ENCODE assay signal across 1 cellular context in the genomic region with DNA sequence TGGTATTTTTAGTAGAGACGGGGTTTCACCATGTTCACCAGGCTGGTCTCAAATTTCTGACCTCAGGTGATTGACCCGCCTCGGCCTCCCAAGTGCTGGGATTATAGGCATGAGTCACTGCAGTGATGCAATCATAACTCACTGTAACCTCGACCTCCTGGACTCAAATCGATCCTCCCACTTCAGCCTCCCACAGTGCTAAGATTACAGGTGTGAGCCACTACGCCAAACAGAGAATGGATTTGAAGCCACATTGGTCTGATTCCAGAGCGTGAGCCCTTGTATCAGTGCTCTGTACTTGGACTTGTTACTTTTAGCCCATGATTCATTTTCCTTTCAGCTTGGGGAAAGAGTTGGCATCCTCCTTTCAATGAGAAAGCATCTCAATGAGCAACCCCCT.
TF ChIP-seq lines count a peak whose summit lies in the region.

No MANE protein-coding gene starts in this region.

TF ChIP-seq in K562, 482 proteins besides CTCF, POLR2A, EP300 and RAD21 (continues in another document):
- TF ChIP-seq FOSL1 (tag; conservative IDR thresholded peaks at IDR 0.05) (peak; percentile 97), HNRNPH1 (optimal IDR thresholded peaks at IDR 0.05; ENCODE audit: low read depth, low read length) (no peak), NONO (IDR thresholded peaks at IDR 0.05; ENCODE audit: low read depth in 2 of 2, low read length in 1 of 2) (no peak), AFF1 (IDR thresholded peaks at IDR 0.05; ENCODE audit: low read depth in 1 of 2, partially characterized antibody in 2 of 2) (no peak), HIVEP1 (CRISPR knock-in tag; IDR thresholded peaks at IDR 0.05) (no peak), CTCFL (IDR thresholded peaks at IDR 0.05; ENCODE audit: borderline replicate concordance, insufficient read depth, low read depth, low read length, poor library complexity, severe bottlenecking) (no peak), ZNF263 (CRISPR knock-in tag; IDR thresholded peaks at IDR 0.05; ENCODE audit: borderline replicate concordance) (peak; percentile 27; the same call in 1 of the 2 replicates), ZNF224 (CRISPR knock-in tag; IDR thresholded peaks at IDR 0.05) (no peak), ZNF766 (CRISPR knock-in tag; conservative IDR thresholded peaks at IDR 0.05) (0 out of 2 replicates have a peak, but pooled peaks have one; percentile 40), U2AF1 (optimal IDR thresholded peaks at IDR 0.05; ENCODE audit: low read depth, low read length) (no peak), TRIM25 (IDR thresholded peaks at IDR 0.05; ENCODE audit: borderline replicate concordance) (no peak), ZBTB7A (IDR thresholded peaks at IDR 0.05; ENCODE audit: borderline replicate concordance, control insufficient read depth, low read depth, low read length) (no peak), NR2C1 (IDR thresholded peaks at IDR 0.05) (0 out of 2 replicates have a peak, but pooled peaks have one; percentile 33), NR2C1 (tag; IDR thresholded peaks at IDR 0.05) (peak; percentile 87), ZNF764 (CRISPR knock-in tag; IDR thresholded peaks at IDR 0.05; ENCODE audit: low read depth) (no peak), ZNF436 (CRISPR knock-in tag; IDR thresholded peaks at IDR 0.05) (no peak), RUNX1 (IDR thresholded peaks at IDR 0.05; ENCODE audit: low read depth) (no peak), HDAC6 (IDR thresholded peaks at IDR 0.05; ENCODE audit: low read depth, low read length) (no peak), STAG1 (CRISPR knock-in tag; IDR thresholded peaks at IDR 0.05; ENCODE audit: borderline replicate concordance) (no peak), FOS (IDR thresholded peaks at IDR 0.05; ENCODE audit: extremely low read depth, insufficient read length) (peak; percentile 38), RFX5 (IDR thresholded peaks at IDR 0.05; ENCODE audit: low read depth, low read length) (no peak), KHSRP (IDR thresholded peaks at IDR 0.05) (no peak), TCFL5 (CRISPR knock-in tag; conservative IDR thresholded peaks at IDR 0.05) (no peak), HCFC1 (IDR thresholded peaks at IDR 0.05; ENCODE audit: low read depth, low read length) (no peak), FOXP1 (CRISPR knock-in tag; IDR thresholded peaks at IDR 0.05) (0 out of 2 replicates have a peak, but pooled peaks have one; percentile 43), EHMT2 (IDR thresholded peaks at IDR 0.05) (no peak; the same call in 1 of the 2 replicates), MCM2 (IDR thresholded peaks at IDR 0.05; ENCODE audit: low read depth) (no peak), CEBPG (CRISPR knock-in tag; IDR thresholded peaks at IDR 0.05) (peak; percentile 99), CEBPG (tag; conservative IDR thresholded peaks at IDR 0.05 in 1 of 2, IDR thresholded peaks at IDR 0.05 in 1 of 2) (peak; percentile 92 to 98), TCF3 (CRISPR knock-in tag; IDR thresholded peaks at IDR 0.05) (peak; percentile 47; the same call in 1 of the 2 replicates)
- TF ChIP-seq, protein P1, sequence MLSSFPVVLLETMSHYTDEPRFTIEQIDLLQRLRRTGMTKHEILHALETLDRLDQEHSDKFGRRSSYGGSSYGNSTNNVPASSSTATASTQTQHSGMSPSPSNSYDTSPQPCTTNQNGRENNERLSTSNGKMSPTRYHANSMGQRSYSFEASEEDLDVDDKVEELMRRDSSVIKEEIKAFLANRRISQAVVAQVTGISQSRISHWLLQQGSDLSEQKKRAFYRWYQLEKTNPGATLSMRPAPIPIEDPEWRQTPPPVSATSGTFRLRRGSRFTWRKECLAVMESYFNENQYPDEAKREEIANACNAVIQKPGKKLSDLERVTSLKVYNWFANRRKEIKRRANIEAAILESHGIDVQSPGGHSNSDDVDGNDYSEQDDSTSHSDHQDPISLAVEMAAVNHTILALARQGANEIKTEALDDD (IDR thresholded peaks at IDR 0.05) = no peak
- TF ChIP-seq, protein P2, sequence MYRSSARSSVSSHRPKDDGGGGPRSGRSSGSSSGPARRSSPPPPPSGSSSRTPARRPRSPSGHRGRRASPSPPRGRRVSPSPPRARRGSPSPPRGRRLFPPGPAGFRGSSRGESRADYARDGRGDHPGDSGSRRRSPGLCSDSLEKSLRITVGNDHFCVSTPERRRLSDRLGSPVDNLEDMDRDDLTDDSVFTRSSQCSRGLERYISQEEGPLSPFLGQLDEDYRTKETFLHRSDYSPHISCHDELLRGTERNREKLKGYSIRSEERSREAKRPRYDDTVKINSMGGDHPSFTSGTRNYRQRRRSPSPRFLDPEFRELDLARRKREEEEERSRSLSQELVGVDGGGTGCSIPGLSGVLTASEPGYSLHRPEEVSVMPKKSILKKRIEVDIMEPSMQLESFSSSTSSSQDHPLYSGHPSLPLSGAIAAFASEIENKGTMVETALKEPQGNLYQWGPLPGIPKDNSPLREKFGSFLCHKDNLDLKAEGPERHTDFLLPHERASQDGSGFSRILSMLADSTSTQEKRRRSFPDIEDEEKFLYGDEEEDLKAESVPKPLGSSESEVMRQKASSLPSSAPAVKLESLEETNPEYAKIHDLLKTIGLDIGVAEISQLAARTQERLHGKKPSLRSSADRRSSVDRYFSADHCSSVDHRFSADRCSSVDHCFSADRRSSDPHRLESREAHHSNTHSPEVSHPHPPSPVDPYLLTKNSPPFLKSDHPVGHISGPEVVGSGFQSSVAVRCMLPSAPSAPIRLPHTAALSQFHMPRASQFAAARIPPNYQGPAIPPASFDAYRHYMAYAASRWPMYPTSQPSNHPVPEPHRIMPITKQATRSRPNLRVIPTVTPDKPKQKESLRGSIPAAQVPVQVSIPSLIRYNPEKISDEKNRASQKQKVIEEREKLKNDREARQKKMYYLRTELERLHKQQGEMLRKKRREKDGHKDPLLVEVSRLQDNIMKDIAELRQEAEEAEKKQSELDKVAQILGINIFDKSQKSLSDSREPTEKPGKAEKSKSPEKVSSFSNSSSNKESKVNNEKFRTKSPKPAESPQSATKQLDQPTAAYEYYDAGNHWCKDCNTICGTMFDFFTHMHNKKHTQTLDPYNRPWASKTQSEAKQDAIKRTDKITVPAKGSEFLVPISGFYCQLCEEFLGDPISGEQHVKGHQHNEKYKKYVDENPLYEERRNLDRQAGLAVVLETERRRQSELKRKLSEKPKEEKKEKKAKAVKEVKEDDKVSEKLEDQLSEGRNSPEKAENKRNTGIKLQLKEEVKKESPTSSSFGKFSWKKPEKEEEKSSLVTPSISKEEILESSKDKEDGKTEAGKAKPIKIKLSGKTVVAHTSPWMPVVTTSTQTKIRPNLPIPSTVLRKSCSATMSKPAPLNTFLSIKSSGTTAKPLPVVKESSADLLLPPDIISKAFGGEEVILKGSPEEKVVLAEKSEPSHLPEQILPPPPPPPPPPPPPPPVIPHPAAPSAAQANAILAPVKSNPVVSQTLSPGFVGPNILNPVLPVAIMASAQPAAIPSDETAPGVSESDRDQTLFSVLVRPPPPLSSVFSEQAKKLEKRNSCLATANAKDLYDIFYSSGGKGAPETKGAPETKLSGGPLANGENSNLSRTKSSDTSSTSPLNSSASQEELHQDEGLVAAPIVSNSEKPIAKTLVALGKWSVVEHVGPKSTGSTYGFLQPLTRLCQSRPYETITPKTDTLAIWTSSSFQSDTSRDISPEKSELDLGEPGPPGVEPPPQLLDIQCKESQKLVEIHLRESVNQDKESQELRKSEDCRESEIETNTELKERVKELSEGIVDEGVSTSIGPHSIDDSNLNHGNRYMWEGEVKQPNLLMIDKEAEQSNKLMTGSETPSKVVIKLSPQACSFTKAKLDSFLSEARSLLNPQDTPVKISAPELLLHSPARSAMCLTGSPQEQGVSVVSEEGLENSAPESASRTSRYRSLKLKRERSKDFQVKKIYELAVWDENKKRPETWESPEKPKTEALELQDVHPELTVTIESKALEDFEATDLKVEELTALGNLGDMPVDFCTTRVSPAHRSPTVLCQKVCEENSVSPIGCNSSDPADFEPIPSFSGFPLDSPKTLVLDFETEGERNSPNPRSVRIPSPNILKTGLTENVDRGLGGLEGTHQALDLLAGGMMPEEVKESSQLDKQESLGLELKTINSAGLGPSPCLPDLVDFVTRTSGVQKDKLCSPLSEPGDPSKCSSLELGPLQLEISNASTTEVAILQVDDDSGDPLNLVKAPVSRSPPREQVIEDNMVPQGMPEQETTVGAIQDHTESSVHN (IDR thresholded peaks at IDR 0.05; ENCODE audit: borderline replicate concordance in 1 of 2, low read depth in 1 of 2) = peak in 1 of 2 experiments; percentile 91; a peak in 2 of 4 replicates
- TF ChIP-seq, protein P3, sequence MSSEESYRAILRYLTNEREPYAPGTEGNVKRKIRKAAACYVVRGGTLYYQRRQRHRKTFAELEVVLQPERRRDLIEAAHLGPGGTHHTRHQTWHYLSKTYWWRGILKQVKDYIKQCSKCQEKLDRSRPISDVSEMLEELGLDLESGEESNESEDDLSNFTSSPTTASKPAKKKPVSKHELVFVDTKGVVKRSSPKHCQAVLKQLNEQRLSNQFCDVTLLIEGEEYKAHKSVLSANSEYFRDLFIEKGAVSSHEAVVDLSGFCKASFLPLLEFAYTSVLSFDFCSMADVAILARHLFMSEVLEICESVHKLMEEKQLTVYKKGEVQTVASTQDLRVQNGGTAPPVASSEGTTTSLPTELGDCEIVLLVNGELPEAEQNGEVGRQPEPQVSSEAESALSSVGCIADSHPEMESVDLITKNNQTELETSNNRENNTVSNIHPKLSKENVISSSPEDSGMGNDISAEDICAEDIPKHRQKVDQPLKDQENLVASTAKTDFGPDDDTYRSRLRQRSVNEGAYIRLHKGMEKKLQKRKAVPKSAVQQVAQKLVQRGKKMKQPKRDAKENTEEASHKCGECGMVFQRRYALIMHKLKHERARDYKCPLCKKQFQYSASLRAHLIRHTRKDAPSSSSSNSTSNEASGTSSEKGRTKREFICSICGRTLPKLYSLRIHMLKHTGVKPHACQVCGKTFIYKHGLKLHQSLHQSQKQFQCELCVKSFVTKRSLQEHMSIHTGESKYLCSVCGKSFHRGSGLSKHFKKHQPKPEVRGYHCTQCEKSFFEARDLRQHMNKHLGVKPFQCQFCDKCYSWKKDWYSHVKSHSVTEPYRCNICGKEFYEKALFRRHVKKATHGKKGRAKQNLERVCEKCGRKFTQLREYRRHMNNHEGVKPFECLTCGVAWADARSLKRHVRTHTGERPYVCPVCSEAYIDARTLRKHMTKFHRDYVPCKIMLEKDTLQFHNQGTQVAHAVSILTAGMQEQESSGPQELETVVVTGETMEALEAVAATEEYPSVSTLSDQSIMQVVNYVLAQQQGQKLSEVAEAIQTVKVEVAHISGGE (CRISPR knock-in tag; IDR thresholded peaks at IDR 0.05) = no peak
